In genomic region chr1:41513388-41513745, GRCh38 we compare ENCODE assay signal across 13 cellular contexts. TPM values are rescaled to one million over a fixed set of nuclear protein-coding genes. Genes with fewer than 3 reads are reported as not detected.
DNase-seq lines count a peak whose midpoint lies in the region; ATAC-seq, FAIRE-seq and TF ChIP-seq lines count a peak whose summit lies in the region.
"Had no signal": no experiment of that assay in that cellular context is flagged by ENCODE, and none has a peak within 500 bp of the region (broad histone marks: within the 10 kb centered on the region; RNA-seq: fewer than 3 reads in every experiment).

No MANE protein-coding gene starts in this region.

- DNase-seq in NCI-H82 (lab: John Stamatoyannopoulos, UW) (peak; percentile 34), NCI-H82 treated with DMSO at 0.1 percent for 48 hours (lab: John Stamatoyannopoulos, UW; ENCODE audit: unreplicated experiment) (no peak), GM12891 (ENCODE audit: insufficient read length, low spot score) (peak; percentile 60), left kidney (ENCODE audit: low read depth, low spot score) (peak; percentile 84), anterior cingulate cortex (lab: John Stamatoyannopoulos, UW) (no peak), NCI-H69 (lab: John Stamatoyannopoulos, UW) (no peak)
- DNase-seq in activated naive CD8-positive, alpha-beta T cell treated with anti-CD3 and anti-CD28 coated beads for 36 hours = peak; percentile 22
- DNase-seq in stimulated activated naive B cell treated with anti-CD40 and anti-IgM and Interleukin-4, amounts not matched to agents 10 μg/mL and 1 μg/mL and 100 μg/mL, for 72 hours = no peak
- DNase-seq: activated B cell treated with CpG ODN at 0.5 μM for 24 hours, caudate nucleus, NCI-H510A treated with DMSO at 0.1 percent for 48 hours had no signal

- H3K4me3 Mint-ChIP-seq in activated naive CD8-positive, alpha-beta T cell treated with anti-CD3 and anti-CD28 coated beads for 36 hours = no peak overlapping the region
- no peak overlapping the region for H3K4me3 Mint-ChIP-seq in stimulated activated naive B cell treated with anti-CD40 and anti-IgM and Interleukin-4, amounts not matched to agents 10 μg/mL and 1 μg/mL and 100 μg/mL, for 72 hours
- H3K4me3 Mint-ChIP-seq: activated B cell treated with CpG ODN at 0.5 μM for 24 hours had no signal

- H3K36me3 Mint-ChIP-seq in activated naive CD8-positive, alpha-beta T cell treated with anti-CD3 and anti-CD28 coated beads for 36 hours = peaks cover 15% of the 10 kb centered on the region
- peaks cover 41 to 67% of the 10 kb centered on the region in 2 donors for H3K36me3 Mint-ChIP-seq in stimulated activated naive B cell treated with anti-CD40 and anti-IgM and Interleukin-4, amounts not matched to agents 10 μg/mL and 1 μg/mL and 100 μg/mL, for 72 hours

- no peak for ATAC-seq in stimulated activated naive B cell treated with anti-CD40 and anti-IgM and Interleukin-4, amounts not matched to agents 10 μg/mL and 1 μg/mL and 100 μg/mL, for 72 hours (replicated peaks)
- ATAC-seq: A549, pancreas had no signal

- no peak for TF ChIP-seq POLR2A in GM12891 (IDR thresholded peaks at IDR 0.05; ENCODE audit: low read depth, low read length)

- H3K9me3 Mint-ChIP-seq in activated naive CD8-positive, alpha-beta T cell treated with anti-CD3 and anti-CD28 coated beads for 36 hours = no peaks in the 10 kb centered on the region
- H3K9me3 Mint-ChIP-seq in stimulated activated naive B cell treated with anti-CD40 and anti-IgM and Interleukin-4, amounts not matched to agents 10 μg/mL and 1 μg/mL and 100 μg/mL, for 72 hours = no peaks in the 10 kb centered on the region
- H3K9me3 Mint-ChIP-seq: activated B cell treated with CpG ODN at 0.5 μM for 24 hours had no signal

- H3K27ac Mint-ChIP-seq in activated naive CD8-positive, alpha-beta T cell treated with anti-CD3 and anti-CD28 coated beads for 36 hours = no peak overlapping the region
- H3K27ac Mint-ChIP-seq in stimulated activated naive B cell treated with anti-CD40 and anti-IgM and Interleukin-4, amounts not matched to agents 10 μg/mL and 1 μg/mL and 100 μg/mL, for 72 hours = no peak overlapping the region
- H3K27ac Mint-ChIP-seq: activated B cell treated with CpG ODN at 0.5 μM for 24 hours had no signal

- H3K4me1 Mint-ChIP-seq in activated naive CD8-positive, alpha-beta T cell treated with anti-CD3 and anti-CD28 coated beads for 36 hours = peaks cover 1% of the 10 kb centered on the region
- H3K4me1 Mint-ChIP-seq in stimulated activated naive B cell treated with anti-CD40 and anti-IgM and Interleukin-4, amounts not matched to agents 10 μg/mL and 1 μg/mL and 100 μg/mL, for 72 hours = peaks cover 38 to 51% of the 10 kb centered on the region in 2 donors

- no peaks in the 10 kb centered on the region for H3K27me3 Mint-ChIP-seq in activated naive CD8-positive, alpha-beta T cell treated with anti-CD3 and anti-CD28 coated beads for 36 hours
- H3K27me3 Mint-ChIP-seq in stimulated activated naive B cell treated with anti-CD40 and anti-IgM and Interleukin-4, amounts not matched to agents 10 μg/mL and 1 μg/mL and 100 μg/mL, for 72 hours = no peaks in the 10 kb centered on the region
- H3K27me3 Mint-ChIP-seq: activated B cell treated with CpG ODN at 0.5 μM for 24 hours had no signal

- peak; percentile 40 for FAIRE-seq in GM12891 (lab: Jason Lieb, UNC)
- FAIRE-seq: A549, pancreas had no signal

TF ChIP-seq in GM12891, 5 proteins besides CTCF, POLR2A, EP300 and RAD21:
- TF ChIP-seq POU2F2 (IDR thresholded peaks at IDR 0.05; ENCODE audit: low read depth, low read length) = no peak
- no peak for TF ChIP-seq PAX5 (IDR thresholded peaks at IDR 0.05; ENCODE audit: insufficient read depth, low read length, severe bottlenecking)
- TF ChIP-seq POLR2AphosphoS5 (IDR thresholded peaks at IDR 0.05; ENCODE audit: low read depth, low read length) = no peak
- TF ChIP-seq SPI1 (IDR thresholded peaks at IDR 0.05; ENCODE audit: low read depth, low read length) = no peak
- TF ChIP-seq TAF1 (IDR thresholded peaks at IDR 0.05; ENCODE audit: low read depth, low read length) = no peak

RNA-seq across cellular contexts. Expression of gene EDN2, which starts 28.9 kb away (rescaled TPM):
- 0.37 TPM for polyA plus RNA-seq in GM12891 (2012; ENCODE audit: low read depth, missing spikeins)
- not detected for total RNA-seq in activated naive CD8-positive, alpha-beta T cell treated with anti-CD3 and anti-CD28 coated beads for 36 hours
- total RNA-seq: activated B cell treated with CpG ODN at 0.5 μM for 24 hours had no signal

Comparison
In these comparisons a context has a peak if more than half of its experiments do, and no peak if none do; other contexts are left out.
1. DNase-seq: peak in NCI-H82 (single experiment), GM12891 (single experiment), activated naive CD8-positive, alpha-beta T cell treated with anti-CD3 and anti-CD28 coated beads for 36 hours (single experiment) and left kidney (single experiment); none in NCI-H82 treated with DMSO at 0.1 percent for 48 hours (single experiment), anterior cingulate cortex (0 of 58), NCI-H69 (single experiment) and stimulated activated naive B cell treated with anti-CD40 and anti-IgM and Interleukin-4, amounts not matched to agents 10 μg/mL and 1 μg/mL and 100 μg/mL, for 72 hours (single experiment).